1 cellular context compared by ENCODE assay signal in genomic region chr7:7583731-7584130, GRCh38.
TF ChIP-seq lines count a peak whose summit lies in the region.

No MANE protein-coding gene starts in this region.

TF ChIP-seq in HepG2, 621 proteins besides CTCF, POLR2A, EP300 and RAD21 (continued from another document):
- TF ChIP-seq PAX8 (CRISPR knock-in tag; IDR thresholded peaks at IDR 0.05; ENCODE audit: borderline replicate concordance) (no peak), ZNF737 (CRISPR knock-in tag; IDR thresholded peaks at IDR 0.05; ENCODE audit: borderline replicate concordance) (no peak), ZNF414 (CRISPR knock-in tag; IDR thresholded peaks at IDR 0.05) (no peak), ZBTB39 (CRISPR knock-in tag; IDR thresholded peaks at IDR 0.05) (no peak), ZBED4 (CRISPR knock-in tag; IDR thresholded peaks at IDR 0.05; ENCODE audit: borderline replicate concordance) (no peak), MTF2 (CRISPR knock-in tag; IDR thresholded peaks at IDR 0.05; ENCODE audit: borderline replicate concordance) (no peak), ZNF33A (CRISPR knock-in tag; IDR thresholded peaks at IDR 0.05; ENCODE audit: borderline replicate concordance) (no peak), PRDM15 (CRISPR knock-in tag; IDR thresholded peaks at IDR 0.05) (no peak)
